21 cellular contexts compared by ENCODE assay signal in the genomic region with DNA sequence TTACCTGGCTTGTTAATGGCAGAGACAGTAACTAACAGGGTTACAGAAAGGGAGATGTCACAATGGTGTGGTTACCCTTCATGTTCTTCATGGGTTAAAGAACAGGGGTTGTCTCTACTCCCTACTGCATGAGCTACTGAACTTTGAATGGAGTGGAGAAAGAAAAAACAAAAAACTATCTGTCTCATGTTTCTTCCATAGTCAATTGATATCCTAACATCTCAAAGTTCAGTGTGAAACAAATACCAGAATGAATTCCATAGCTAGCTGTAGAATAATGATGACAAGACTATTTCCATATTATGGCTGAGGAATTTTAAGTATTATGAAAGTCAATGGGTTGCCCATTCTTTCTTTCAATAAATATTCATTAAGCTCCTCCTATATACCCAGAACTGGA.
"Had no signal": no experiment of that assay in that cellular context is flagged by ENCODE, and none has a peak within 500 bp of the region (broad histone marks: within the 10 kb centered on the region; RNA-seq: fewer than 3 reads in every experiment).

No MANE protein-coding gene starts in this region.

- H3K4me2 ChIP-seq: neural progenitor cell had no signal

- H3K36me3 Mint-ChIP-seq: naive thymus-derived CD8-positive, alpha-beta T cell; neural progenitor cell; type B pancreatic cell had no signal

- DNase-seq: effector CD4-positive, alpha-beta T cell; heart left ventricle; hypothalamus; islet precursor cell; mammary epithelial cell; naive thymus-derived CD8-positive, alpha-beta T cell; nucleus accumbens; ovary; small intestine; stimulated activated CD4-positive, alpha-beta T cell treated with anti-CD3 and anti-CD28 coated beads, Interleukin-12 subunit alpha, Interleukin-12 subunit beta, amount 100 ng/mL, for 4 hours; stimulated activated CD4-positive, alpha-beta T cell treated with anti-CD3 and anti-CD28 coated beads, Interleukin-2, amount 100 ng/mL, for 48 hours; stimulated activated naive CD8-positive, alpha-beta T cell treated with anti-CD3 and anti-CD28 coated beads, Interleukin-15, Interleukin-2, amounts not matched to agents 100 U/mL and 50 U/mL, for 24 hours; thyroid gland had no signal

- H3K4me3 Mint-ChIP-seq: neural progenitor cell, type B pancreatic cell had no signal

- H3K4me1 ChIP-seq: right atrium auricular region, suprapubic skin, thyroid gland had no signal

- H3K36me3 ChIP-seq: heart left ventricle, neural progenitor cell, ovary, right atrium auricular region, suprapubic skin, thyroid gland had no signal

- H3K9me3 Mint-ChIP-seq: naive thymus-derived CD8-positive, alpha-beta T cell; neural progenitor cell had no signal

- H2AFZ ChIP-seq: neural progenitor cell had no signal

- ATAC-seq: heart left ventricle; left lobe of liver; naive thymus-derived CD8-positive, alpha-beta T cell; stimulated activated naive CD8-positive, alpha-beta T cell treated with anti-CD3 and anti-CD28 coated beads, Interleukin-15, Interleukin-2, amounts not matched to agents 100 U/mL and 50 U/mL, for 24 hours had no signal

- H3K27me3 ChIP-seq: heart left ventricle, neural progenitor cell, ovary, right atrium auricular region, suprapubic skin, thyroid gland had no signal

- H3K9ac ChIP-seq: neural progenitor cell had no signal

- H3K9me3 ChIP-seq: heart left ventricle, ovary, right atrium auricular region, suprapubic skin, thyroid gland had no signal

- FAIRE-seq: frontal cortex, small intestine, urothelium cell line had no signal

- H3K27me3 Mint-ChIP-seq: naive thymus-derived CD8-positive, alpha-beta T cell; type B pancreatic cell had no signal

- H3K4me3 ChIP-seq: coronary artery, heart left ventricle, neural progenitor cell, ovary, right atrium auricular region, suprapubic skin, thyroid gland had no signal

- H3K27ac Mint-ChIP-seq: neural progenitor cell, type B pancreatic cell had no signal

- H3K27ac ChIP-seq: coronary artery, heart left ventricle, neural progenitor cell, ovary, right atrium auricular region, suprapubic skin, thyroid gland had no signal
